ENCODE assay signal across 8 cellular contexts in genomic region chr14:22391908-22392307, GRCh38.
DNase-seq lines count a peak whose midpoint lies in the region; ATAC-seq and TF ChIP-seq lines count a peak whose summit lies in the region.

No MANE protein-coding gene starts in this region.

- BruUV-seq in Caco-2 (replicated peaks; lab: Mats Ljungman, UMichigan): no TSS peak

- H3K4me3 Mint-ChIP-seq in Caco-2 (ENCODE audit: unreplicated experiment): no peak overlapping the region
- no peak overlapping the region for H3K4me3 Mint-ChIP-seq in activated CD4-positive, alpha-beta memory T cell treated with anti-CD3 and anti-CD28 coated beads, Interleukin-2, amount 10 ng/mL, durations not matched to agents 7 days and 5 days

- H3K9me3 Mint-ChIP-seq in Caco-2 (ENCODE audit: unreplicated experiment): no peaks in the 10 kb centered on the region
- no peaks in the 10 kb centered on the region for H3K9me3 Mint-ChIP-seq in activated CD4-positive, alpha-beta memory T cell treated with anti-CD3 and anti-CD28 coated beads, Interleukin-2, amount 10 ng/mL, durations not matched to agents 7 days and 5 days

- no peak overlapping the region for H3K27ac ChIP-seq in suprapubic skin

- POLR2A ChIA-PET in Caco-2 (lab: Charles Lee): no interaction called here
- POLR2A ChIA-PET in activated CD4-positive, alpha-beta memory T cell treated with anti-CD3 and anti-CD28 coated beads, Interleukin-2, amount 10 ng/mL, durations not matched to agents 7 days and 5 days (lab: Charles Lee): no interaction called here

- no peak for TF ChIP-seq EP300 in suprapubic skin (IDR thresholded peaks at IDR 0.05)

- ATAC-seq in stimulated activated naive CD8-positive, alpha-beta T cell treated with anti-CD3 and anti-CD28 coated beads, Interleukin-15, Interleukin-2, amounts not matched to agents 100 U/mL and 50 U/mL, for 24 hours: no peak

- H3K27ac Mint-ChIP-seq in Caco-2 (ENCODE audit: unreplicated experiment): peak overlapping the region; percentile 34
- H3K27ac Mint-ChIP-seq in activated CD4-positive, alpha-beta memory T cell treated with anti-CD3 and anti-CD28 coated beads, Interleukin-2, amount 10 ng/mL, durations not matched to agents 7 days and 5 days: no peak overlapping the region

- TF ChIP-seq POLR2A in suprapubic skin (IDR thresholded peaks at IDR 0.05): no peak

- H3K36me3 ChIP-seq in Caco-2 (ENCODE audit: control insufficient read depth, insufficient read depth, low read length) (no peaks in the 10 kb centered on the region; the same call in 1 of the 2 replicates), H7 (replicated peaks; ENCODE audit: control insufficient read depth, insufficient read depth, low read length) (no peaks in the 10 kb centered on the region), suprapubic skin (no peaks in the 10 kb centered on the region)

- H3K4me3 ChIP-seq in Caco-2 (ENCODE audit: low read depth, low read length) (no peak overlapping the region), H7 (ENCODE audit: insufficient read depth, low read depth, low read length) (no peak overlapping the region), cardiac fibroblast (replicated peaks in 1 of 2; ENCODE audit: low read depth in 2 of 2, low read length in 2 of 2) (no peak overlapping the region), suprapubic skin (no peak overlapping the region)

- H3K9me3 ChIP-seq in Caco-2 (no peaks in the 10 kb centered on the region), suprapubic skin (no peaks in the 10 kb centered on the region)

- H3K27me3 ChIP-seq in Caco-2 (replicated peaks; ENCODE audit: control insufficient read depth, insufficient read depth, low read length) (no peaks in the 10 kb centered on the region), H7 (ENCODE audit: control insufficient read depth, insufficient read depth, low read length) (no peaks in the 10 kb centered on the region), suprapubic skin (peaks cover 4% of the 10 kb centered on the region)

- TF ChIP-seq CTCF in Caco-2 (IDR thresholded peaks at IDR 0.05; ENCODE audit: insufficient read depth in 1 of 2, low read depth in 1 of 2, low read length in 1 of 2, severe bottlenecking in 1 of 2, unreplicated experiment in 1 of 2): peak; percentile 68 to 71
- TF ChIP-seq CTCF in cardiac fibroblast (IDR thresholded peaks at IDR 0.05; ENCODE audit: low read depth, low read length): peak; percentile 72
- TF ChIP-seq CTCF in suprapubic skin (IDR thresholded peaks at IDR 0.05): peak; percentile 29 to 40

- CTCF ChIA-PET in Caco-2 (lab: Charles Lee): interaction anchor here (0.7 to 1.3 kb wide), 2 partner anchors 78 to 178 kb away, joined by 3 to 5 read pairs; no protein-coding TSS in a partner anchor
- CTCF ChIA-PET in activated CD4-positive, alpha-beta memory T cell treated with anti-CD3 and anti-CD28 coated beads, Interleukin-2, amount 10 ng/mL, durations not matched to agents 7 days and 5 days (lab: Charles Lee): no interaction called here

- H3K4me1 ChIP-seq in Caco-2 (peaks cover 25% of the 10 kb centered on the region), suprapubic skin (peaks cover 4% of the 10 kb centered on the region)

- no peaks in the 10 kb centered on the region for H3K27me3 Mint-ChIP-seq in Caco-2 (ENCODE audit: insufficient read depth, unreplicated experiment)
- H3K27me3 Mint-ChIP-seq in activated CD4-positive, alpha-beta memory T cell treated with anti-CD3 and anti-CD28 coated beads, Interleukin-2, amount 10 ng/mL, durations not matched to agents 7 days and 5 days: no peaks in the 10 kb centered on the region

- DNase-seq in Caco-2 (peak; percentile 56 to 64), H7 (peak; percentile 66), NCI-H82 (lab: John Stamatoyannopoulos, UW) (peak; percentile 72), cardiac fibroblast (ENCODE audit: low read depth in 2 of 2) (peak; percentile 81 to 83), kidney glomerular epithelial cell (lab: John Stamatoyannopoulos, UW) (peak; percentile 77), suprapubic skin (ENCODE audit: low spot score in 2 of 2) (no peak)
- DNase-seq in stimulated activated naive CD8-positive, alpha-beta T cell treated with anti-CD3 and anti-CD28 coated beads, Interleukin-15, Interleukin-2, amounts not matched to agents 100 U/mL and 50 U/mL, for 24 hours: no peak
- no peak for DNase-seq in activated CD4-positive, alpha-beta memory T cell treated with anti-CD3 and anti-CD28 coated beads, Interleukin-2, amount 10 ng/mL, durations not matched to agents 7 days and 5 days

- H3K36me3 Mint-ChIP-seq in Caco-2 (ENCODE audit: insufficient read depth, unreplicated experiment): no peaks in the 10 kb centered on the region
- no peaks in the 10 kb centered on the region for H3K36me3 Mint-ChIP-seq in activated CD4-positive, alpha-beta memory T cell treated with anti-CD3 and anti-CD28 coated beads, Interleukin-2, amount 10 ng/mL, durations not matched to agents 7 days and 5 days (ENCODE audit: low read depth)

- 35% methylated on average over 6 of the region's 6 CpGs for WGBS in suprapubic skin

- H3K4me1 Mint-ChIP-seq in Caco-2 (ENCODE audit: low read depth, unreplicated experiment): peaks cover 20% of the 10 kb centered on the region
- H3K4me1 Mint-ChIP-seq in activated CD4-positive, alpha-beta memory T cell treated with anti-CD3 and anti-CD28 coated beads, Interleukin-2, amount 10 ng/mL, durations not matched to agents 7 days and 5 days: no peaks in the 10 kb centered on the region

- intact Hi-C loops in Caco-2 (cut with micrococcal nuclease; ENCODE audit: unreplicated experiment): loop anchor here (1.0 kb wide), 3 partner anchors 42 to 158 kb away; no protein-coding TSS in a partner anchor

Comparison
In these comparisons a context has a peak if more than half of its experiments do, and no peak if none do; other contexts are left out.
1. DNase-seq: peak in Caco-2 (2 of 2), H7 (single experiment), NCI-H82 (single experiment), cardiac fibroblast (2 of 2) and kidney glomerular epithelial cell (single experiment); none in suprapubic skin (0 of 2), stimulated activated naive CD8-positive, alpha-beta T cell treated with anti-CD3 and anti-CD28 coated beads, Interleukin-15, Interleukin-2, amounts not matched to agents 100 U/mL and 50 U/mL, for 24 hours (single experiment) and activated CD4-positive, alpha-beta memory T cell treated with anti-CD3 and anti-CD28 coated beads, Interleukin-2, amount 10 ng/mL, durations not matched to agents 7 days and 5 days (single experiment).
2. Peak in every context shown above with its lines, with median percentiles within 50 percentile points of each other: CTCF ChIP-seq.